8 cellular contexts compared by ENCODE assay signal in genomic region chr11:62705401-62705800, GRCh38. TPM values are rescaled to one million over a fixed set of nuclear protein-coding genes. Genes with fewer than 3 reads are reported as not detected.
DNase-seq lines count a peak whose midpoint lies in the region; ATAC-seq and TF ChIP-seq lines count a peak whose summit lies in the region.

No MANE protein-coding gene starts in this region.

- peaks cover 7% of the 10 kb centered on the region for H3K36me3 Mint-ChIP-seq in activated naive CD8-positive, alpha-beta T cell

- no peaks in the 10 kb centered on the region for H3K27me3 ChIP-seq in suprapubic skin

- H3K4me3 ChIP-seq in AG09309 (ENCODE audit: control insufficient read depth, low read depth, low read length) (peak overlapping the region; percentile 56), suprapubic skin (peak overlapping the region; percentile 63)

- no peaks in the 10 kb centered on the region for H3K9me3 ChIP-seq in suprapubic skin

- peaks cover 39% of the 10 kb centered on the region for H3K4me1 Mint-ChIP-seq in activated naive CD8-positive, alpha-beta T cell (ENCODE audit: low read depth)

- no peaks in the 10 kb centered on the region for H3K9me3 Mint-ChIP-seq in activated naive CD8-positive, alpha-beta T cell (ENCODE audit: low read depth)

- peak overlapping the region; percentile 87 for H3K4me3 Mint-ChIP-seq in activated naive CD8-positive, alpha-beta T cell

- no peak for DNase-seq in AG09309 (ENCODE audit: low read depth)
- DNase-seq in HT-29 (ENCODE audit: low spot score), result peak; percentile 74
- peak; percentile 31 for DNase-seq in iPS-NIHi7 (ENCODE audit: extremely low spot score)
- no peak for DNase-seq in suprapubic skin (ENCODE audit: low spot score in 2 of 2)

- H3K27me3 Mint-ChIP-seq in activated naive CD8-positive, alpha-beta T cell, result no peaks in the 10 kb centered on the region

- peak overlapping the region; percentile 70 for H3K27ac Mint-ChIP-seq in activated naive CD8-positive, alpha-beta T cell

- ATAC-seq in HG03135 (IDR thresholded peaks at IDR 0.05; ENCODE audit: unreplicated experiment), result no peak
- ATAC-seq in GM19395 (IDR thresholded peaks at IDR 0.05; ENCODE audit: unreplicated experiment), result no peak
- ATAC-seq in GM21360 (IDR thresholded peaks at IDR 0.05; ENCODE audit: unreplicated experiment), result no peak

- TF ChIP-seq EP300 in suprapubic skin (IDR thresholded peaks at IDR 0.05), result no peak

- 34% methylated on average over 7 of the region's 7 CpGs for WGBS in suprapubic skin

- peaks cover 42% of the 10 kb centered on the region for H3K4me1 ChIP-seq in suprapubic skin

- TF ChIP-seq POLR2A in suprapubic skin (IDR thresholded peaks at IDR 0.05), result no peak

- peaks cover 10% of the 10 kb centered on the region for H3K36me3 ChIP-seq in suprapubic skin

- TF ChIP-seq CTCF in AG09309 (IDR thresholded peaks at IDR 0.05; ENCODE audit: control insufficient read depth, insufficient read depth, low read depth, low read length, missing control alignments) (no peak), suprapubic skin (IDR thresholded peaks at IDR 0.05) (no peak)

- H3K27ac ChIP-seq in suprapubic skin, result peak overlapping the region; percentile 71

RNA-seq across cellular contexts. Expression of gene BSCL2, which starts 1.8 kb away (rescaled TPM):
- total RNA-seq in HT-29 (2014; rRNA removed; shearing (Covaris generic)), result 147 and 161 TPM in 2 replicates
- 10 to 100 TPM; 28.9 to 76.3 (median 59.3) TPM for total RNA-seq in suprapubic skin

RNA-seq across cellular contexts. Expression of gene GNG3, which starts 2.1 kb away (rescaled TPM):
- total RNA-seq in HT-29 (2014; rRNA removed; shearing (Covaris generic)), result not detected in 2 replicates
- total RNA-seq in suprapubic skin, result under 1 TPM in 1 of 4 donors, not detected in 3; 0.68 TPM

RNA-seq across cellular contexts. Expression of gene LRRN4CL, which starts 16.1 kb away (rescaled TPM):
- total RNA-seq in HT-29 (2014; rRNA removed; shearing (Covaris generic)), result 0.50 TPM in 1 of 2 replicates, not detected in the other
- total RNA-seq in suprapubic skin, result 1 to 10 TPM; 3.3 to 7.6 (median 5.9) TPM

RNA-seq across cellular contexts. Expression of gene HNRNPUL2, which starts 21.9 kb away (rescaled TPM):
- total RNA-seq in HT-29 (2014; rRNA removed; shearing (Covaris generic)), result 12.2 and 12.3 TPM in 2 replicates
- 10 to 100 TPM; 21.1 to 51.5 (median 33.6) TPM for total RNA-seq in suprapubic skin

RNA-seq across cellular contexts. Expression of gene TTC9C, which starts 22.9 kb away (rescaled TPM):
- total RNA-seq in HT-29 (2014; rRNA removed; shearing (Covaris generic)), result 32.4 and 45.5 TPM in 2 replicates
- total RNA-seq in suprapubic skin, result 10 to 100 TPM; 16.3 to 42.3 (median 31.7) TPM

Comparison
In these comparisons a context has a peak if more than half of its experiments do, and no peak if none do; other contexts are left out.
1. DNase-seq: peak in HT-29 (single experiment) and iPS-NIHi7 (single experiment); none in AG09309 (single experiment) and suprapubic skin (0 of 2).